24 cellular contexts compared by ENCODE assay signal in genomic region chr10:84683980-84684740, GRCh38.
"Had no signal": no experiment of that assay in that cellular context is flagged by ENCODE, and none has a peak within 500 bp of the region (broad histone marks: within the 10 kb centered on the region; RNA-seq: fewer than 3 reads in every experiment).

No MANE protein-coding gene starts in this region.

- H3K27me3 Mint-ChIP-seq: stimulated activated naive B cell treated with anti-CD40 and anti-IgM and Interleukin-4, amounts not matched to agents 10 μg/mL and 1 μg/mL and 100 μg/mL, for 72 hours had no signal

- H3K27ac ChIP-seq: epithelial cell of prostate, gastroesophageal sphincter, heart left ventricle, hepatocyte, neural progenitor cell, prostate gland, right atrium auricular region, thoracic aorta, tibial nerve had no signal

- DNase-seq: cortex of kidney; foreskin fibroblast; heart left ventricle; kidney; mesenchymal stem cell; mucosa of descending colon; naive thymus-derived CD4-positive, alpha-beta T cell; stimulated activated CD4-positive, alpha-beta T cell treated with anti-CD3 and anti-CD28 coated beads, Interleukin-4, amount 100 ng/mL, for 4 hours; stimulated activated naive B cell treated with anti-CD40 and anti-IgM and Interleukin-4, amounts not matched to agents 10 μg/mL and 1 μg/mL and 100 μg/mL, for 72 hours had no signal

- H2AFZ ChIP-seq: hepatocyte, neural progenitor cell had no signal

- H3K4me1 Mint-ChIP-seq: mesothelial cell of epicardium; naive thymus-derived CD4-positive, alpha-beta T cell; nephron; stimulated activated naive B cell treated with anti-CD40 and anti-IgM and Interleukin-4, amounts not matched to agents 10 μg/mL and 1 μg/mL and 100 μg/mL, for 72 hours had no signal

- H3K4me3 ChIP-seq: gastroesophageal sphincter, heart left ventricle, hepatocyte, lung, mucosa of descending colon, neural progenitor cell, prostate gland, right atrium auricular region, thoracic aorta, tibial nerve had no signal

- H3K9ac ChIP-seq: neural progenitor cell had no signal

- ATAC-seq: esophagus mucosa; gastroesophageal sphincter; heart left ventricle; left lobe of liver; mucosa of descending colon; naive thymus-derived CD4-positive, alpha-beta T cell; sciatic nerve; stimulated activated naive B cell treated with anti-CD40 and anti-IgM and Interleukin-4, amounts not matched to agents 10 μg/mL and 1 μg/mL and 100 μg/mL, for 72 hours had no signal

- H3K4me3 Mint-ChIP-seq: mesothelial cell of epicardium; naive thymus-derived CD4-positive, alpha-beta T cell; nephron; neural progenitor cell; stimulated activated naive B cell treated with anti-CD40 and anti-IgM and Interleukin-4, amounts not matched to agents 10 μg/mL and 1 μg/mL and 100 μg/mL, for 72 hours; stimulated activated naive CD8-positive, alpha-beta T cell treated with anti-CD3 and anti-CD28 coated beads, Interleukin-15, Interleukin-2, amounts not matched to agents 100 ng/mL and 50 ng/mL, for 24 hours had no signal

- H3K9me3 ChIP-seq: gastroesophageal sphincter, heart left ventricle, mucosa of descending colon, prostate gland, right atrium auricular region, thoracic aorta had no signal

- H3K79me2 ChIP-seq: hepatocyte had no signal

- H3K9me3 Mint-ChIP-seq: mesothelial cell of epicardium; naive thymus-derived CD4-positive, alpha-beta T cell; stimulated activated naive B cell treated with anti-CD40 and anti-IgM and Interleukin-4, amounts not matched to agents 10 μg/mL and 1 μg/mL and 100 μg/mL, for 72 hours; stimulated activated naive CD8-positive, alpha-beta T cell treated with anti-CD3 and anti-CD28 coated beads, Interleukin-15, Interleukin-2, amounts not matched to agents 100 ng/mL and 50 ng/mL, for 24 hours had no signal

- H3K4me2 ChIP-seq: hepatocyte, neural progenitor cell had no signal

- H3K27me3 ChIP-seq: gastroesophageal sphincter, heart left ventricle, hepatocyte, neural progenitor cell, right atrium auricular region, tibial nerve had no signal

- H3K27ac Mint-ChIP-seq: mesothelial cell of epicardium; naive thymus-derived CD4-positive, alpha-beta T cell; nephron; neural progenitor cell; stimulated activated naive B cell treated with anti-CD40 and anti-IgM and Interleukin-4, amounts not matched to agents 10 μg/mL and 1 μg/mL and 100 μg/mL, for 72 hours; stimulated activated naive CD8-positive, alpha-beta T cell treated with anti-CD3 and anti-CD28 coated beads, Interleukin-15, Interleukin-2, amounts not matched to agents 100 ng/mL and 50 ng/mL, for 24 hours had no signal

- H3K4me1 ChIP-seq: gastroesophageal sphincter, heart left ventricle, neural progenitor cell, prostate gland, right atrium auricular region, tibial nerve had no signal

- H3K36me3 Mint-ChIP-seq: mesothelial cell of epicardium; naive thymus-derived CD4-positive, alpha-beta T cell; neural progenitor cell; stimulated activated naive B cell treated with anti-CD40 and anti-IgM and Interleukin-4, amounts not matched to agents 10 μg/mL and 1 μg/mL and 100 μg/mL, for 72 hours had no signal

- H3K36me3 ChIP-seq: gastroesophageal sphincter, heart left ventricle, neural progenitor cell, prostate gland, right atrium auricular region, thoracic aorta, tibial nerve had no signal
